8 cellular contexts compared by ENCODE assay signal in genomic region chr17:32487460-32488176, GRCh38. TPM values are rescaled to one million over a fixed set of nuclear protein-coding genes. Genes with fewer than 3 reads are reported as not detected.
DNase-seq lines count a peak whose midpoint lies in the region; ATAC-seq, FAIRE-seq and TF ChIP-seq lines count a peak whose summit lies in the region.

No MANE protein-coding gene starts in this region.

- H3K4me1 ChIP-seq in CD8-positive, alpha-beta T cell (ENCODE audit: insufficient read depth, low read length): peaks cover 58% of the 10 kb centered on the region
- H3K4me1 ChIP-seq in GM23248 (ENCODE audit: insufficient read depth): peaks cover 3% of the 10 kb centered on the region; the same call in 1 of the 2 replicates

- H3K27me3 Mint-ChIP-seq in CD8-positive, alpha-beta T cell (ENCODE audit: low read depth): no peaks in the 10 kb centered on the region
- peaks cover 3% of the 10 kb centered on the region for H3K27me3 Mint-ChIP-seq in T-helper 1 cell treated with Interleukin-12 subunit alpha and Interleukin-12 subunit beta and Interleukin-4 antibody, amounts not matched to agents 30 μg/mL and 1 μg/mL, for 36 hours (ENCODE audit: low read depth)
- peaks cover 10% of the 10 kb centered on the region for H3K27me3 Mint-ChIP-seq in endothelial cell (ENCODE audit: unreplicated experiment)
- no peaks in the 10 kb centered on the region for H3K27me3 Mint-ChIP-seq in neural crest cell (ENCODE audit: low read depth)

- CTCF ChIA-PET in CD8-positive, alpha-beta T cell (lab: Charles Lee): interaction anchor here (0.7 to 8.4 kb wide), 10 partner anchors 11 to 122 kb away, joined by 3 to 120 read pairs (median 6); no protein-coding TSS in a partner anchor

- 36 to 59% methylated on average over 41 to 48 of the region's 59 CpGs for WGBS in GM23248 (ENCODE audit: low coverage in 1 of 2, low lambda C conversion rate in 2 of 2, missing lambda C conversion rate in 2 of 2), 2 experiments

- H4K20me1 ChIP-seq in GM23248 (ENCODE audit: insufficient read depth): no peaks in the 10 kb centered on the region

- H3K4me3 ChIP-seq in CD8-positive, alpha-beta T cell (ENCODE audit: low read depth, low read length): peak overlapping the region; percentile 86
- peak overlapping the region; percentile 81 for H3K4me3 ChIP-seq in GM23248

- no peaks in the 10 kb centered on the region for H3K9me3 Mint-ChIP-seq in CD8-positive, alpha-beta T cell
- H3K9me3 Mint-ChIP-seq in T-helper 1 cell treated with Interleukin-12 subunit alpha and Interleukin-12 subunit beta and Interleukin-4 antibody, amounts not matched to agents 30 μg/mL and 1 μg/mL, for 36 hours: no peaks in the 10 kb centered on the region
- H3K9me3 Mint-ChIP-seq in endothelial cell (ENCODE audit: unreplicated experiment) (no peaks in the 10 kb centered on the region), neural crest cell (no peaks in the 10 kb centered on the region)

- H3K27me3 ChIP-seq in CD8-positive, alpha-beta T cell (ENCODE audit: insufficient read depth, low read length): no peaks in the 10 kb centered on the region
- H3K27me3 ChIP-seq in GM23248 (replicated peaks; ENCODE audit: insufficient read depth): no peaks in the 10 kb centered on the region

- H3K9ac ChIP-seq in GM23248: peak overlapping the region; percentile 54

- POLR2A ChIA-PET in CD8-positive, alpha-beta T cell (lab: Charles Lee): interaction anchor here (0.6 to 3.4 kb wide), 12 partner anchors 16 to 124 kb away, joined by 3 to 15 read pairs (median 7); partner anchors contain the start of gene PSMD11

- H3K4me3 Mint-ChIP-seq in CD8-positive, alpha-beta T cell: peak overlapping the region; percentile 92
- peak overlapping the region; percentile 77 for H3K4me3 Mint-ChIP-seq in T-helper 1 cell treated with Interleukin-12 subunit alpha and Interleukin-12 subunit beta and Interleukin-4 antibody, amounts not matched to agents 30 μg/mL and 1 μg/mL, for 36 hours
- H3K4me3 Mint-ChIP-seq in endothelial cell (ENCODE audit: unreplicated experiment) (peak overlapping the region; percentile 90), neural crest cell (peak overlapping the region; percentile 89)

- peak overlapping the region; percentile 46 for H3K27ac ChIP-seq in CD8-positive, alpha-beta T cell (ENCODE audit: low read depth, low read length)
- no peak overlapping the region for H3K27ac ChIP-seq in GM23248

- H3K27ac Mint-ChIP-seq in CD8-positive, alpha-beta T cell: peak overlapping the region; percentile 90
- no peak overlapping the region for H3K27ac Mint-ChIP-seq in T-helper 1 cell treated with Interleukin-12 subunit alpha and Interleukin-12 subunit beta and Interleukin-4 antibody, amounts not matched to agents 30 μg/mL and 1 μg/mL, for 36 hours
- H3K27ac Mint-ChIP-seq in endothelial cell (ENCODE audit: unreplicated experiment) (no peak overlapping the region), neural crest cell (ENCODE audit: unreplicated experiment) (peak overlapping the region; percentile 2)

- H3K36me3 Mint-ChIP-seq in CD8-positive, alpha-beta T cell: peaks cover 23% of the 10 kb centered on the region
- peaks cover 10% of the 10 kb centered on the region for H3K36me3 Mint-ChIP-seq in T-helper 1 cell treated with Interleukin-12 subunit alpha and Interleukin-12 subunit beta and Interleukin-4 antibody, amounts not matched to agents 30 μg/mL and 1 μg/mL, for 36 hours (ENCODE audit: low read depth)
- peaks cover 9% of the 10 kb centered on the region for H3K36me3 Mint-ChIP-seq in endothelial cell (ENCODE audit: low read depth, unreplicated experiment)
- peaks cover 15% of the 10 kb centered on the region for H3K36me3 Mint-ChIP-seq in neural crest cell (ENCODE audit: low read depth)

- FAIRE-seq in RCC 7860 (lab: Jason Lieb, UNC): no peak

- no peak for TF ChIP-seq CTCF in CD8-positive, alpha-beta T cell (IDR thresholded peaks at IDR 0.05)
- TF ChIP-seq CTCF in endothelial cell (IDR thresholded peaks at IDR 0.05; ENCODE audit: unreplicated experiment) (no peak), neural crest cell (conservative IDR thresholded peaks at IDR 0.05) (no peak)

- DNase-seq in CD8-positive, alpha-beta T cell: peak in 1 of 7 experiments; percentile 25
- DNase-seq in GM23248: peak; percentile 43
- no peak for DNase-seq in endothelial cell (ENCODE audit: low spot score)
- DNase-seq in neural crest cell (ENCODE audit: low read depth, low spot score): no peak
- DNase-seq in ureter (ENCODE audit: low spot score): no peak
- DNase-seq in RCC 7860 (ENCODE audit: low spot score): no peak

- no peaks in the 10 kb centered on the region for H3K9me3 ChIP-seq in CD8-positive, alpha-beta T cell (ENCODE audit: low read length)
- H3K9me3 ChIP-seq in GM23248 (ENCODE audit: low read depth): no peaks in the 10 kb centered on the region

- no peak for ATAC-seq in CD8-positive, alpha-beta T cell
- ATAC-seq in HG03139 (IDR thresholded peaks at IDR 0.05; ENCODE audit: unreplicated experiment): no peak

- H3K4me2 ChIP-seq in GM23248 (ENCODE audit: unreplicated experiment): peak overlapping the region; percentile 67

- H3K36me3 ChIP-seq in CD8-positive, alpha-beta T cell (ENCODE audit: insufficient read depth, low read length): no peaks in the 10 kb centered on the region
- H3K36me3 ChIP-seq in GM23248 (ENCODE audit: low read depth): no peaks in the 10 kb centered on the region

- intact Hi-C loops in CD8-positive, alpha-beta T cell (cut with DNase I, micrococcal nuclease): loop anchor here (1.0 to 2.0 kb wide), 2 partner anchors 15 to 32 kb away; no protein-coding TSS in a partner anchor

- H3K9me2 ChIP-seq in GM23248 (ENCODE audit: insufficient read depth): no peaks in the 10 kb centered on the region

- H3F3A ChIP-seq in GM23248 (ENCODE audit: insufficient read depth): peaks cover 24% of the 10 kb centered on the region

- in situ Hi-C loops in GM23248 (cut with MboI): no loop called here

- H3K79me2 ChIP-seq in GM23248 (ENCODE audit: insufficient read depth): no peaks in the 10 kb centered on the region

- peaks cover 55% of the 10 kb centered on the region for H3K4me1 Mint-ChIP-seq in CD8-positive, alpha-beta T cell (ENCODE audit: low read depth)
- peaks cover 34% of the 10 kb centered on the region for H3K4me1 Mint-ChIP-seq in T-helper 1 cell treated with Interleukin-12 subunit alpha and Interleukin-12 subunit beta and Interleukin-4 antibody, amounts not matched to agents 30 μg/mL and 1 μg/mL, for 36 hours (ENCODE audit: low read depth)
- peaks cover 17% of the 10 kb centered on the region for H3K4me1 Mint-ChIP-seq in endothelial cell (ENCODE audit: unreplicated experiment)
- H3K4me1 Mint-ChIP-seq in neural crest cell: peaks cover 75% of the 10 kb centered on the region

- peak overlapping the region; percentile 72 for H2AFZ ChIP-seq in GM23248

RNA-seq across cellular contexts. Expression of gene CDK5R1, which starts 0.8 kb away (rescaled TPM):
- 1 to 10 TPM; 5.6 to 5.9 TPM for total RNA-seq in CD8-positive, alpha-beta T cell
- total RNA-seq in GM23248 (2014; rRNA removed; shearing (Covaris generic)): 1.2 and 1.5 TPM in 2 replicates
- polyA plus RNA-seq in GM23248 (2016; fragmentation: Nextera tagmentation; extraction: Ambion mirVana): 0.39 and 0.63 TPM in 2 replicates
- total RNA-seq in endothelial cell (ENCODE audit: unreplicated experiment): 2.2 TPM
- 33.6 and 34.1 TPM in 2 replicates for total RNA-seq in neural crest cell
- 0.83 TPM for total RNA-seq in ureter

RNA-seq across cellular contexts. Expression of gene PSMD11, which starts 43.3 kb away (rescaled TPM):
- total RNA-seq in CD8-positive, alpha-beta T cell: 10 to 100 TPM; 69.9 to 72.6 TPM
- total RNA-seq in GM23248 (2014; rRNA removed; shearing (Covaris generic)): 44.2 and 47.2 TPM in 2 replicates
- 156 and 158 TPM in 2 replicates for polyA plus RNA-seq in GM23248 (2016; fragmentation: Nextera tagmentation; extraction: Ambion mirVana)
- 110 TPM for total RNA-seq in endothelial cell (ENCODE audit: unreplicated experiment)
- total RNA-seq in neural crest cell: 139 and 156 TPM in 2 replicates
- 80.9 TPM for total RNA-seq in ureter

Comparison
In these comparisons a context has a peak if more than half of its experiments do, and no peak if none do; other contexts are left out.
1. H3K27ac Mint-ChIP-seq: peak in CD8-positive, alpha-beta T cell (single experiment) and neural crest cell (single experiment); none in T-helper 1 cell treated with Interleukin-12 subunit alpha and Interleukin-12 subunit beta and Interleukin-4 antibody, amounts not matched to agents 30 μg/mL and 1 μg/mL, for 36 hours (single experiment) and endothelial cell (single experiment).
2. Peak in every context shown above with its lines, with median percentiles within 50 percentile points of each other: H3K4me3 Mint-ChIP-seq.